9 cellular contexts compared by ENCODE assay signal in the genomic region with DNA sequence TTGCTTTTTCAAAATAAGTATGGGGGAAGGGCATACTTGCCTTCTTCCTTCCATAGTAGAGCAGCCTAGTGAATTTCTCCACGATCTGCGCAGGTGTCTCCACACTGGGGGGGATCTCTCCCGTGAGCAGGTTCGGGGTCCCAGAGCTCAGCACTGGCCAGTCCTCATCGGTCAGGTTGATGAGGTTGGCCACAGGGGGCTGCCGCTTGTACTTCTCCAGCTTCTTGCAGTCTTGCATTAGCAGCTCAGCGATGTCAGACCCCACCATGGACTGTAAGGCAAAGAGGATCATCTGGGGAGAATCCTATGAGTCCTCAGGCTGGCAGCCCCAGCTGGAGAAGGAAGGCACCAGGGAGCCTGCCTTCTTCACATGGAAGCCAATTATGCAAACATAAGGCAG. TPM values are rescaled to one million over a fixed set of nuclear protein-coding genes. Genes with fewer than 3 reads are reported as not detected.
"Had no signal": no experiment of that assay in that cellular context is flagged by ENCODE, and none has a peak within 500 bp of the region (broad histone marks: within the 10 kb centered on the region; RNA-seq: fewer than 3 reads in every experiment).

No MANE protein-coding gene starts in this region.

- H3K27ac ChIP-seq: HL-60, KMS-11 had no signal

- H3K4me3 ChIP-seq: GM23338, HAP-1 had no signal

- H3K4me2 ChIP-seq: GM23338, KMS-11 had no signal

- H3K9ac ChIP-seq: KMS-11 had no signal

- DNase-seq: H7, KBM-7 had no signal

- FAIRE-seq: HepG2 had no signal

- ATAC-seq: GM23338, HCT116, HepG2 had no signal

- H3K9me3 ChIP-seq: HAP-1 had no signal

- H3K36me3 ChIP-seq: HAP-1 had no signal

RNA-seq across cellular contexts. Expression of gene SEC16B, which starts 11.8 kb away (rescaled TPM):
- polyA plus RNA-seq: IgD-negative memory B cell had no signal
